ENCODE assay signal across 1 cellular context in genomic region chr10:49613160-49613881, GRCh38.
TF ChIP-seq lines count a peak whose summit lies in the region.

No MANE protein-coding gene starts in this region.

TF ChIP-seq in HepG2, 621 proteins besides CTCF, POLR2A, EP300 and RAD21:
- TF ChIP-seq ZNF263 (CRISPR knock-in tag; IDR thresholded peaks at IDR 0.05) (no peak), EZH2 (conservative IDR thresholded peaks at IDR 0.05; ENCODE audit: low read depth, low read length) (peak; percentile 89; the same call in 1 of the 2 replicates)
